ENCODE assay signal across 1 cellular context in genomic region chr4:83561381-83561780, GRCh38.
TF ChIP-seq lines count a peak whose summit lies in the region.

No MANE protein-coding gene starts in this region.

TF ChIP-seq in HCT116, 20 proteins besides CTCF, POLR2A, EP300 and RAD21 (continued from another document):
- no peak for TF ChIP-seq ELF1 (IDR thresholded peaks at IDR 0.05; ENCODE audit: borderline replicate concordance, low read depth)
- TF ChIP-seq CEBPB (IDR thresholded peaks at IDR 0.05; ENCODE audit: low read depth), result peak; percentile 99
